In the genomic region with DNA sequence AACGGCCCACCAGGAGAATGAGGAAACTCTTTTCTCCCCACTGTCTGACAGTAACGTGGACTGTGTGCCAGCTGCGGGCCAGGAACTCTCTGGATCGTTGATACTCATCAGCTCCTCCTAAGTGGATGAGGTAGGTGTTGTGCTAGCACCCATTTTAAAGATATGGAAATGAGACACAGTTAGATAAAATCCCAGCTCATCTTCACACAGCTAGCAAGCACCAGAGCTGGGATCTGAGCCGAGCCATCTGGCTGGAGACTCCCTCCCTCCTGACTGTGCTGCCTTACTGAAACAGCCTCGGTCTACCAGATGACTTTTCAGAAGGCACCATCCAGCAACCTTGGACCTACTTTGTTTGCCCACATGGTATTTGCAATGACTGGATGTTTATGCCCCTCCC, we compare ENCODE assay signal across 23 cellular contexts. TPM values are rescaled to one million over a fixed set of nuclear protein-coding genes. Genes with fewer than 3 reads are reported as not detected.
"Had no signal": no experiment of that assay in that cellular context is flagged by ENCODE, and none has a peak within 500 bp of the region (broad histone marks: within the 10 kb centered on the region; RNA-seq: fewer than 3 reads in every experiment).

No MANE protein-coding gene starts in this region.

- FAIRE-seq: TTC549 had no signal

- DNase-seq: activated B cell treated with CpG ODN at 0.5 μM for 24 hours; activated CD4-positive, alpha-beta memory T cell treated with anti-CD3 and anti-CD28 coated beads for 36 hours; activated CD4-positive, alpha-beta T cell treated with anti-CD3 and anti-CD28 coated beads for 1 hour; activated CD4-positive, alpha-beta T cell treated with anti-CD3 and anti-CD28 coated beads, Interleukin-2, amount 10 ng/mL, durations not matched to agents 7 days and 5 days; activated CD8-positive, alpha-beta memory T cell treated with anti-CD3 and anti-CD28 coated beads for 24 hours; activated effector memory CD4-positive, alpha-beta T cell treated with anti-CD3 and anti-CD28 coated beads, Interleukin-2, amount 50 U/mL, for 16 hours; activated naive CD4-positive, alpha-beta T cell treated with Interleukin-2 at 50 U/mL for 16 hours; activated T-cell treated with anti-CD3 and anti-CD28 coated beads, Interleukin-2, amount 50 U/mL, for 4 hours; MG63; NCI-H1105; NCI-H1436; NCI-H1694 treated with DMSO at 0.1 percent for 48 hours; NCI-H2029 treated with DMSO at 0.1 percent for 48 hours; NCI-H446; NCI-H524; NCI-H748 treated with DMSO at 0.1 percent for 48 hours; SIG-M5; T-cell; T-helper 2 cell; T1000 had no signal

RNA-seq across cellular contexts. Expression of a gene that starts 49.2 kb away (rescaled TPM):
- total RNA-seq: activated B cell treated with CpG ODN at 0.5 μM for 24 hours; activated CD4-positive, alpha-beta memory T cell treated with anti-CD3 and anti-CD28 coated beads for 36 hours; activated CD4-positive, alpha-beta T cell treated with anti-CD3 and anti-CD28 coated beads, Interleukin-2, amount 10 ng/mL, durations not matched to agents 7 days and 5 days; activated T-cell treated with anti-CD3 and anti-CD28 coated beads, Interleukin-2, amount 50 U/mL, for 4 hours; cardiac septum; OCI-LY7; T-cell had no signal
